Comparison of ENCODE assay signal across 17 cellular contexts in genomic region chr2:203646266-203646864, GRCh38.
"Had no signal": no experiment of that assay in that cellular context is flagged by ENCODE, and none has a peak within 500 bp of the region (broad histone marks: within the 10 kb centered on the region; RNA-seq: fewer than 3 reads in every experiment).

No MANE protein-coding gene starts in this region.

- H3K9me3 Mint-ChIP-seq: activated naive CD8-positive, alpha-beta T cell treated with anti-CD3 and anti-CD28 coated beads, Interleukin-2, amount 50 U/mL, for 24 hours had no signal

- H3K9me3 ChIP-seq: ascending aorta, heart left ventricle, left ventricle myocardium inferior, transverse colon had no signal

- ATAC-seq: activated naive CD8-positive, alpha-beta T cell treated with anti-CD3 and anti-CD28 coated beads, Interleukin-2, amount 50 U/mL, for 24 hours; right cardiac atrium had no signal

- H3K4me3 Mint-ChIP-seq: activated naive CD8-positive, alpha-beta T cell treated with anti-CD3 and anti-CD28 coated beads, Interleukin-2, amount 50 U/mL, for 24 hours had no signal

- H3K27ac Mint-ChIP-seq: activated naive CD8-positive, alpha-beta T cell treated with anti-CD3 and anti-CD28 coated beads, Interleukin-2, amount 50 U/mL, for 24 hours; progenitor cell of endocrine pancreas had no signal

- H3K27me3 Mint-ChIP-seq: activated naive CD8-positive, alpha-beta T cell treated with anti-CD3 and anti-CD28 coated beads, Interleukin-2, amount 50 U/mL, for 24 hours; progenitor cell of endocrine pancreas had no signal

- H3K4me3 ChIP-seq: ascending aorta, dorsolateral prefrontal cortex, heart left ventricle, left ventricle myocardium inferior, transverse colon had no signal

- H3K27me3 ChIP-seq: ascending aorta, dorsolateral prefrontal cortex, heart left ventricle, transverse colon had no signal

- H3K27ac ChIP-seq: ascending aorta, dorsolateral prefrontal cortex, heart left ventricle, left ventricle myocardium inferior, transverse colon had no signal

- DNase-seq: activated CD4-positive, alpha-beta T cell treated with anti-CD3 and anti-CD28 coated beads for 48 hours; activated naive CD4-positive, alpha-beta T cell treated with Interleukin-2 at 50 U/mL for 16 hours; activated naive CD8-positive, alpha-beta T cell treated with anti-CD3 and anti-CD28 coated beads, Interleukin-2, amount 50 U/mL, for 24 hours; dorsolateral prefrontal cortex; foreskin melanocyte; heart left ventricle; left ventricle myocardium inferior; mesendoderm; nucleus accumbens; stimulated activated CD4-positive, alpha-beta T cell treated with anti-CD3 and anti-CD28 coated beads, Interleukin-1b, Interleukin-23, amount 100 ng/mL, for 48 hours; stimulated activated naive CD4-positive, alpha-beta T cell; substantia nigra; T-helper 9 cell; transverse colon had no signal

- H3K36me3 ChIP-seq: ascending aorta, heart left ventricle, left ventricle myocardium inferior, transverse colon had no signal
